Comparison of ENCODE assay signal across 1 cellular context in the genomic region with DNA sequence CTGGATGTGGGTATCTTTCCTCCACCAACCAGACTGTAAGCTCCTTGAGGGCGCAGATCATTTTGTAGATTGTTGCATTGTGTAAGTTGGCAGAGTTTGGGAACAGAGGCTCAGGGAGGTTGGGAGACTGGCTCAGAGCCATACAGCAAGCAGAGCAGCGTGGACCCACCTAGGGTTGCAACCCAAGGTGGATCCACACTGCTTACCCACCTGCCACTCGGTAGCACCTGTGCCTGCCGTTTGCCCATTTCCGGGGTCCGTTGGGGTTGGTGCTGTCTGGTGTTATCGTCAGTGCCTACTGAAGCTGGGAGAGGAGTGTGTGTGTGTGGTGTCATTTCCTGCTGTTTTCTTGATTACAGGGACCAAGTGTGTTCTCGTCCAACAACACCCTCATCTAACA.
TF ChIP-seq lines count a peak whose summit lies in the region.

No MANE protein-coding gene starts in this region.

TF ChIP-seq in HCT116, 20 proteins besides CTCF, POLR2A, EP300 and RAD21 (continued from another document):
- TF ChIP-seq, protein P1, sequence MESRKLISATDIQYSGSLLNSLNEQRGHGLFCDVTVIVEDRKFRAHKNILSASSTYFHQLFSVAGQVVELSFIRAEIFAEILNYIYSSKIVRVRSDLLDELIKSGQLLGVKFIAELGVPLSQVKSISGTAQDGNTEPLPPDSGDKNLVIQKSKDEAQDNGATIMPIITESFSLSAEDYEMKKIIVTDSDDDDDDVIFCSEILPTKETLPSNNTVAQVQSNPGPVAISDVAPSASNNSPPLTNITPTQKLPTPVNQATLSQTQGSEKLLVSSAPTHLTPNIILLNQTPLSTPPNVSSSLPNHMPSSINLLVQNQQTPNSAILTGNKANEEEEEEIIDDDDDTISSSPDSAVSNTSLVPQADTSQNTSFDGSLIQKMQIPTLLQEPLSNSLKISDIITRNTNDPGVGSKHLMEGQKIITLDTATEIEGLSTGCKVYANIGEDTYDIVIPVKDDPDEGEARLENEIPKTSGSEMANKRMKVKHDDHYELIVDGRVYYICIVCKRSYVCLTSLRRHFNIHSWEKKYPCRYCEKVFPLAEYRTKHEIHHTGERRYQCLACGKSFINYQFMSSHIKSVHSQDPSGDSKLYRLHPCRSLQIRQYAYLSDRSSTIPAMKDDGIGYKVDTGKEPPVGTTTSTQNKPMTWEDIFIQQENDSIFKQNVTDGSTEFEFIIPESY (IDR thresholded peaks at IDR 0.05; ENCODE audit: extremely low read depth, insufficient replicate concordance, low read length): no peak
- TF ChIP-seq EZH2phosphoT487 (IDR thresholded peaks at IDR 0.05; ENCODE audit: borderline replicate concordance) (no peak), TCF7L2 (IDR thresholded peaks at IDR 0.05; ENCODE audit: borderline replicate concordance, extremely low read depth, insufficient read depth, insufficient read length) (no peak)
